1 cellular context compared by ENCODE assay signal in genomic region chr12:121061831-121062230, GRCh38.
TF ChIP-seq lines count a peak whose summit lies in the region.

No MANE protein-coding gene starts in this region.

TF ChIP-seq in GM23338, 12 proteins besides CTCF, POLR2A, EP300 and RAD21 (continued from another document):
- TF ChIP-seq REST (IDR thresholded peaks at IDR 0.05; ENCODE audit: unreplicated experiment): no peak
- no peak for TF ChIP-seq NANOG (IDR thresholded peaks at IDR 0.05; ENCODE audit: borderline replicate concordance)
- TF ChIP-seq ZNF331 (CRISPR knock-in tag; IDR thresholded peaks at IDR 0.05; ENCODE audit: low read depth): no peak
- no peak for TF ChIP-seq JUNB (IDR thresholded peaks at IDR 0.05; ENCODE audit: unreplicated experiment)
- TF ChIP-seq POLR2AphosphoS5 (IDR thresholded peaks at IDR 0.05; ENCODE audit: low read depth): no peak
- TF ChIP-seq ETS1 (IDR thresholded peaks at IDR 0.05): no peak
